11 cellular contexts compared by ENCODE assay signal in genomic region chr5:160601045-160601444, GRCh38.
"Had no signal": no experiment of that assay in that cellular context is flagged by ENCODE, and none has a peak within 500 bp of the region (broad histone marks: within the 10 kb centered on the region; RNA-seq: fewer than 3 reads in every experiment).

No MANE protein-coding gene starts in this region.

- H3K4me1 ChIP-seq: HAP-1 had no signal

- H3K27ac Mint-ChIP-seq: GM23338, H9, HFFc6 had no signal

- H3K9me3 Mint-ChIP-seq: GM23338, H9 had no signal

- H3K9me3 ChIP-seq: HAP-1 had no signal

- H3K4me3 Mint-ChIP-seq: GM23338, H9, HFFc6 had no signal

- ATAC-seq: GM23338, HCT116 had no signal

- H3K4me1 Mint-ChIP-seq: GM23338 had no signal

- FAIRE-seq: H1, H54 had no signal

- H3K27ac ChIP-seq: GM23248 had no signal

- H3K4me3 ChIP-seq: GM23248, GM23338, HAP-1 had no signal

- DNase-seq: GM23248, GOT3, H7, H9, HCEC 1CT, HFFc6 had no signal

- H3K36me3 ChIP-seq: HAP-1 had no signal
